ENCODE assay signal across 17 cellular contexts in genomic region chr4:56217383-56217890, GRCh38.
"Had no signal": no experiment of that assay in that cellular context is flagged by ENCODE, and none has a peak within 500 bp of the region (broad histone marks: within the 10 kb centered on the region; RNA-seq: fewer than 3 reads in every experiment).

No MANE protein-coding gene starts in this region.

- H3K4me1 Mint-ChIP-seq: activated naive CD4-positive, alpha-beta T cell treated with anti-CD3 and anti-CD28 coated beads, Interleukin-2, amount 10 ng/mL, durations not matched to agents 7 days and 5 days; activated T-helper 17 cell treated with anti-CD3 and anti-CD28 coated beads, Interleukin-2, amount 50 U/mL, for 72 hours; immature natural killer cell had no signal

- H3K27ac ChIP-seq: adrenal gland, coronary artery, epithelial cell of prostate, gastroesophageal sphincter, parathyroid adenoma, skin epidermis had no signal

- H3K4me1 ChIP-seq: adrenal gland, gastroesophageal sphincter, tibial nerve had no signal

- DNase-seq: activated CD4-positive, alpha-beta T cell treated with anti-CD3 and anti-CD28 coated beads, Interleukin-2, amount 50 U/mL, for 1 hour; activated naive CD4-positive, alpha-beta T cell treated with anti-CD3 and anti-CD28 coated beads, Interleukin-2, amount 10 ng/mL, durations not matched to agents 7 days and 5 days; activated T-cell treated with anti-CD3 and anti-CD28 coated beads for 4 hours; adrenal gland; central memory CD4-positive, alpha-beta T cell; effector memory CD4-positive, alpha-beta T cell; hypothalamus; immature natural killer cell; T-helper 1 cell had no signal

- H3K36me3 ChIP-seq: adrenal gland, gastroesophageal sphincter, tibial nerve had no signal

- H3K27ac Mint-ChIP-seq: activated naive CD4-positive, alpha-beta T cell treated with anti-CD3 and anti-CD28 coated beads, Interleukin-2, amount 10 ng/mL, durations not matched to agents 7 days and 5 days; activated T-helper 17 cell treated with anti-CD3 and anti-CD28 coated beads, Interleukin-2, amount 50 U/mL, for 72 hours; immature natural killer cell had no signal

- H3K4me3 ChIP-seq: adrenal gland, coronary artery, gastroesophageal sphincter, lung, skin epidermis, tibial nerve had no signal

- H3K9me3 ChIP-seq: adrenal gland, gastroesophageal sphincter, tibial nerve had no signal

- H3K9me3 Mint-ChIP-seq: activated naive CD4-positive, alpha-beta T cell treated with anti-CD3 and anti-CD28 coated beads, Interleukin-2, amount 10 ng/mL, durations not matched to agents 7 days and 5 days; activated T-helper 17 cell treated with anti-CD3 and anti-CD28 coated beads, Interleukin-2, amount 50 U/mL, for 72 hours had no signal

- H3K4me3 Mint-ChIP-seq: activated naive CD4-positive, alpha-beta T cell treated with anti-CD3 and anti-CD28 coated beads, Interleukin-2, amount 10 ng/mL, durations not matched to agents 7 days and 5 days; activated T-helper 17 cell treated with anti-CD3 and anti-CD28 coated beads, Interleukin-2, amount 50 U/mL, for 72 hours; immature natural killer cell had no signal

- H3K36me3 Mint-ChIP-seq: activated naive CD4-positive, alpha-beta T cell treated with anti-CD3 and anti-CD28 coated beads, Interleukin-2, amount 10 ng/mL, durations not matched to agents 7 days and 5 days had no signal

- ATAC-seq: activated T-helper 17 cell treated with anti-CD3 and anti-CD28 coated beads, Interleukin-2, amount 50 U/mL, for 72 hours; gastroesophageal sphincter had no signal

- H3K9ac ChIP-seq: parathyroid adenoma had no signal

- H3K27me3 ChIP-seq: adrenal gland, gastroesophageal sphincter, tibial nerve had no signal
